ENCODE assay signal across 10 cellular contexts in genomic region chr1:221810406-221810805, GRCh38.
DNase-seq lines count a peak whose midpoint lies in the region; ATAC-seq and TF ChIP-seq lines count a peak whose summit lies in the region.
"Had no signal": no experiment of that assay in that cellular context is flagged by ENCODE, and none has a peak within 500 bp of the region (broad histone marks: within the 10 kb centered on the region; RNA-seq: fewer than 3 reads in every experiment).

No MANE protein-coding gene starts in this region.

- H4K20me1 ChIP-seq in smooth muscle cell (ENCODE audit: low read depth) = no peaks in the 10 kb centered on the region

- no peak overlapping the region for H3K4me3 Mint-ChIP-seq in T-helper 1 cell treated with Interleukin-12 subunit alpha and Interleukin-12 subunit beta and Interleukin-4 antibody, amounts not matched to agents 30 μg/mL and 1 μg/mL, for 36 hours

- H3K27ac ChIP-seq in RWPE2 (ENCODE audit: poor library complexity, severe bottlenecking) = peak overlapping the region; percentile 41
- peak overlapping the region; percentile 83 for H3K27ac ChIP-seq in epithelial cell of prostate
- H3K27ac ChIP-seq in smooth muscle cell (ENCODE audit: low read depth) = peak overlapping the region; percentile 86

- peaks cover 10% of the 10 kb centered on the region for H3K9me3 Mint-ChIP-seq in T-helper 1 cell treated with Interleukin-12 subunit alpha and Interleukin-12 subunit beta and Interleukin-4 antibody, amounts not matched to agents 30 μg/mL and 1 μg/mL, for 36 hours

- H3K4me1 ChIP-seq in RWPE2 (ENCODE audit: insufficient read depth, poor library complexity, severe bottlenecking) (peaks cover 14% of the 10 kb centered on the region), smooth muscle cell (ENCODE audit: low read depth) (peaks cover 5% of the 10 kb centered on the region)

- H3K27me3 ChIP-seq in RWPE2 (ENCODE audit: insufficient read depth, poor library complexity, severe bottlenecking) (no peaks in the 10 kb centered on the region), smooth muscle cell (ENCODE audit: low read depth) (no peaks in the 10 kb centered on the region)

- no peaks in the 10 kb centered on the region for H3K9me3 ChIP-seq in RWPE2 (ENCODE audit: severe bottlenecking)
- H3K9me3 ChIP-seq in smooth muscle cell (replicated peaks; ENCODE audit: low read depth) = no peaks in the 10 kb centered on the region

- H3K27me3 Mint-ChIP-seq in T-helper 1 cell treated with Interleukin-12 subunit alpha and Interleukin-12 subunit beta and Interleukin-4 antibody, amounts not matched to agents 30 μg/mL and 1 μg/mL, for 36 hours (ENCODE audit: low read depth) = peaks cover 3% of the 10 kb centered on the region

- H3F3A ChIP-seq in smooth muscle cell (ENCODE audit: low read depth) = no peaks in the 10 kb centered on the region

- TF ChIP-seq CTCF in RWPE2 (IDR thresholded peaks at IDR 0.05; ENCODE audit: poor library complexity, severe bottlenecking) (no peak), smooth muscle cell (IDR thresholded peaks at IDR 0.05; ENCODE audit: borderline replicate concordance, insufficient read depth, poor library complexity, severe bottlenecking) (no peak)

- no peak overlapping the region for H2AFZ ChIP-seq in smooth muscle cell (ENCODE audit: low read depth)

- H3K9ac ChIP-seq in smooth muscle cell (ENCODE audit: low read depth) = peak overlapping the region; percentile 38

- no peaks in the 10 kb centered on the region for H3K36me3 ChIP-seq in RWPE2 (ENCODE audit: low read depth)
- H3K36me3 ChIP-seq in smooth muscle cell (ENCODE audit: low read depth) = no peaks in the 10 kb centered on the region

- peak overlapping the region; percentile 35 for H3K4me2 ChIP-seq in smooth muscle cell

- ATAC-seq in RWPE2 (ENCODE audit: low read depth) = peak; percentile 65
- ATAC-seq in HG02571 (IDR thresholded peaks at IDR 0.05; ENCODE audit: unreplicated experiment) = no peak

- H3K79me2 ChIP-seq in smooth muscle cell (ENCODE audit: low read depth) = no peaks in the 10 kb centered on the region

- H3K27ac Mint-ChIP-seq in T-helper 1 cell treated with Interleukin-12 subunit alpha and Interleukin-12 subunit beta and Interleukin-4 antibody, amounts not matched to agents 30 μg/mL and 1 μg/mL, for 36 hours = peak overlapping the region; percentile 58

- DNase-seq in T-helper 1 cell = no peak
- DNase-seq in RWPE2 (ENCODE audit: low spot score) = no peak
- peak; percentile 59 for DNase-seq in epithelial cell of prostate (ENCODE audit: low read depth, low spot score)
- DNase-seq in smooth muscle cell (lab: John Stamatoyannopoulos, UW; ENCODE audit: unreplicated experiment) = no peak
- DNase-seq in NCI-H1694 treated with DMSO at 0.1 percent for 48 hours (lab: John Stamatoyannopoulos, UW) = no peak
- no peak for DNase-seq in NCI-H1105 treated with DMSO at 0.1 percent for 48 hours (lab: John Stamatoyannopoulos, UW)
- DNase-seq: activated naive CD4-positive, alpha-beta T cell; naive thymus-derived CD4-positive, alpha-beta T cell had no signal

- WGBS in smooth muscle cell (ENCODE audit: low lambda C conversion rate) = 27% methylated on average over 2 of the region's 2 CpGs

- peaks cover 28% of the 10 kb centered on the region for H3K4me1 Mint-ChIP-seq in T-helper 1 cell treated with Interleukin-12 subunit alpha and Interleukin-12 subunit beta and Interleukin-4 antibody, amounts not matched to agents 30 μg/mL and 1 μg/mL, for 36 hours (ENCODE audit: low read depth)

- peaks cover 12% of the 10 kb centered on the region for H3K36me3 Mint-ChIP-seq in T-helper 1 cell treated with Interleukin-12 subunit alpha and Interleukin-12 subunit beta and Interleukin-4 antibody, amounts not matched to agents 30 μg/mL and 1 μg/mL, for 36 hours (ENCODE audit: low read depth)

- H3K4me3 ChIP-seq in RWPE2 (ENCODE audit: severe bottlenecking) = no peak overlapping the region
- H3K4me3 ChIP-seq in smooth muscle cell = no peak overlapping the region
